Comparison of ENCODE assay signal across 8 cellular contexts in genomic region chr11:34302046-34302921, GRCh38. TPM values are rescaled to one million over a fixed set of nuclear protein-coding genes. Genes with fewer than 3 reads are reported as not detected.
DNase-seq lines count a peak whose midpoint lies in the region; ATAC-seq and TF ChIP-seq lines count a peak whose summit lies in the region.

No MANE protein-coding gene starts in this region.

- H3K79me2 ChIP-seq in HCT116 (ENCODE audit: insufficient read depth, low read length), result no peaks in the 10 kb centered on the region

- H3K4me3 ChIP-seq in GM12865 (ENCODE audit: low read depth, low read length) (no peak overlapping the region), HCT116 (replicated peaks in 1 of 2; ENCODE audit: low read depth in 1 of 2, low read length in 2 of 2) (no peak overlapping the region)

- CTCF ChIA-PET in HCT116 (lab: Charles Lee), result no interaction called here

- H3K9me3 Mint-ChIP-seq in effector memory CD8-positive, alpha-beta T cell, result no peaks in the 10 kb centered on the region

- H3K27me3 ChIP-seq in HCT116 (ENCODE audit: insufficient read depth, low read length), result no peaks in the 10 kb centered on the region

- intact Hi-C loops in HCT116 (cut with micrococcal nuclease), result no loop called here

- H3K4me3 Mint-ChIP-seq in effector memory CD8-positive, alpha-beta T cell, result no peak overlapping the region

- peaks cover 0 to 4% of the 10 kb centered on the region in 2 donors for H3K27me3 Mint-ChIP-seq in effector memory CD8-positive, alpha-beta T cell

- H3K4me1 Mint-ChIP-seq in effector memory CD8-positive, alpha-beta T cell (ENCODE audit: low read depth in 2 of 2), result no peaks in the 10 kb centered on the region

- H3K9me2 ChIP-seq in HCT116 (ENCODE audit: insufficient read depth), result no peaks in the 10 kb centered on the region

- BruUV-seq in HCT116 (replicated peaks; lab: Mats Ljungman, UMichigan), result no TSS peak

- peak overlapping the region; percentile 26; the same call in 1 of the 2 replicates for H3K9ac ChIP-seq in HCT116 (ENCODE audit: low read length)

- TF ChIP-seq POLR2A in HCT116 (IDR thresholded peaks at IDR 0.05; ENCODE audit: borderline replicate concordance, extremely low read depth, insufficient read depth, insufficient read length), result no peak

- H3K27ac ChIP-seq in HCT116 (ENCODE audit: low read depth, low read length), result peak overlapping the region; percentile 17; the same call in 1 of the 2 replicates

- H3K9me3 ChIP-seq in HCT116 (ENCODE audit: control insufficient read depth in 1 of 2, insufficient read depth in 1 of 2, low read depth in 1 of 2, low read length in 2 of 2), result no peaks in the 10 kb centered on the region

- RAD21 ChIA-PET in HCT116 (lab: Charles Lee; ENCODE audit: low non-redundant PET in 1 of 2, low total read pairs in 2 of 2, uncharacterized antibody in 2 of 2, unreplicated experiment in 2 of 2), result no interaction called here

- H3K27ac Mint-ChIP-seq in effector memory CD8-positive, alpha-beta T cell, result no peak overlapping the region

- no peaks in the 10 kb centered on the region for H3K36me3 Mint-ChIP-seq in effector memory CD8-positive, alpha-beta T cell (ENCODE audit: insufficient read depth)

- peak; percentile 87 for ATAC-seq in HCT116
- ATAC-seq in effector memory CD8-positive, alpha-beta T cell (replicated peaks), result no peak

- DNase-seq in GM12865 (ENCODE audit: low read depth), result peak; percentile 74
- peak; percentile 57 for DNase-seq in HCT116 (ENCODE audit: low read depth, low spot score)
- peak; percentile 78 for DNase-seq in MV-4-11 (lab: John Stamatoyannopoulos, UW)
- peak; percentile 97 for DNase-seq in iris pigment epithelial cell (ENCODE audit: low read depth)
- DNase-seq in effector memory CD8-positive, alpha-beta T cell, result no peak
- no peak for DNase-seq in NAMALWA (ENCODE audit: low spot score)
- no peak for DNase-seq in NCI-H1694 (lab: John Stamatoyannopoulos, UW)
- no peak for DNase-seq in NCI-H748 treated with DMSO at 0.1 percent for 48 hours (lab: John Stamatoyannopoulos, UW)

- peak overlapping the region; percentile 41 for H3K4me2 ChIP-seq in HCT116 (ENCODE audit: low read length)

- no peak overlapping the region for H2AFZ ChIP-seq in HCT116 (ENCODE audit: low read depth, low read length, poor library complexity, severe bottlenecking)

- no peaks in the 10 kb centered on the region for H3K36me3 ChIP-seq in HCT116 (ENCODE audit: control insufficient read depth in 1 of 2, insufficient read depth in 2 of 2, low read length in 2 of 2)

- TF ChIP-seq CTCF in GM12865 (IDR thresholded peaks at IDR 0.05; ENCODE audit: insufficient read depth, low read depth, low read length, missing control alignments) (no peak), HCT116 (IDR thresholded peaks at IDR 0.05 in 2 of 3, conservative IDR thresholded peaks at IDR 0.05 in 1 of 3; ENCODE audit: borderline replicate concordance in 1 of 3, insufficient read depth in 1 of 3, low read depth in 2 of 3, low read length in 2 of 3) (no peak)

- TF ChIP-seq RAD21 in HCT116 (IDR thresholded peaks at IDR 0.05; ENCODE audit: low read depth), result peak; percentile 14; the same call in 1 of the 2 replicates

- H4K20me1 ChIP-seq in HCT116 (ENCODE audit: insufficient read depth), result no peaks in the 10 kb centered on the region

- POLR2A ChIA-PET in HCT116 (lab: Charles Lee), result no interaction called here

- peaks cover 19 to 34% of the 10 kb centered on the region in 2 experiments for H3K4me1 ChIP-seq in HCT116 (ENCODE audit: control insufficient read depth in 1 of 2, insufficient read depth in 2 of 2, low read length in 2 of 2)

TF ChIP-seq in HCT116, 20 proteins besides CTCF, POLR2A, EP300 and RAD21:
- no peak for TF ChIP-seq MAX (IDR thresholded peaks at IDR 0.05)
- TF ChIP-seq EGR1 (IDR thresholded peaks at IDR 0.05; ENCODE audit: low read depth), result no peak
- peak; percentile 58 for TF ChIP-seq CEBPB (IDR thresholded peaks at IDR 0.05; ENCODE audit: low read depth)
- TF ChIP-seq SP1 (IDR thresholded peaks at IDR 0.05; ENCODE audit: low read depth), result peak; percentile 76
- TF ChIP-seq EZH2 (IDR thresholded peaks at IDR 0.05), result no peak
- TF ChIP-seq ATF3 (IDR thresholded peaks at IDR 0.05), result no peak
- peak; percentile 19; the same call in 1 of the 2 replicates for TF ChIP-seq POLR2AphosphoS5 (IDR thresholded peaks at IDR 0.05; ENCODE audit: low read depth, low read length)
- TF ChIP-seq REST (IDR thresholded peaks at IDR 0.05; ENCODE audit: low read depth), result no peak
- peak; percentile 67 for TF ChIP-seq JUND (IDR thresholded peaks at IDR 0.05)
- TF ChIP-seq ZFX (IDR thresholded peaks at IDR 0.05), result no peak
- TF ChIP-seq YY1 (IDR thresholded peaks at IDR 0.05; ENCODE audit: extremely low read depth, insufficient replicate concordance, low read depth, low read length), result no peak
- TF ChIP-seq FOSL1 (IDR thresholded peaks at IDR 0.05; ENCODE audit: low read depth), result peak; percentile 70

RNA-seq across cellular contexts. Expression of gene ABTB2, which starts 55.5 kb away (rescaled TPM):
- 6.8 TPM for total RNA-seq in HCT116 (2021; ENCODE audit: unreplicated experiment)
- polyA plus RNA-seq in HCT116 (2012), result 6.7 and 8.6 TPM in 2 replicates

Comparison
In these comparisons a context has a peak if more than half of its experiments do, and no peak if none do; other contexts are left out.
1. DNase-seq: peak in GM12865 (single experiment), HCT116 (single experiment), MV-4-11 (single experiment) and iris pigment epithelial cell (single experiment); none in effector memory CD8-positive, alpha-beta T cell (0 of 3), NAMALWA (single experiment), NCI-H1694 (single experiment) and NCI-H748 treated with DMSO at 0.1 percent for 48 hours (single experiment).